Comparison of ENCODE assay signal across 8 cellular contexts in genomic region chr16:71894921-71895678, GRCh38. TPM values are rescaled to one million over a fixed set of nuclear protein-coding genes. Genes with fewer than 3 reads are reported as not detected.
DNase-seq lines count a peak whose midpoint lies in the region; ATAC-seq and TF ChIP-seq lines count a peak whose summit lies in the region.

Gene IST1 (plus strand): TSS chr16:71895531. CDS start chr16:71915641, 20,110 bp downstream.

- ATAC-seq in SK-N-SH treated with all-trans-retinoic acid at 6 μM for 48 hours (peak; percentile 91), thoracic aorta (ENCODE audit: insufficient number of reproducible peaks, low FRiP score, low read depth) (peak; percentile 92)
- ATAC-seq in activated naive CD4-positive, alpha-beta T cell treated with anti-CD3 and anti-CD28 coated beads, Interleukin-2, amount 50 U/mL, for 72 hours = peak; percentile 88 to 95

- H3K79me2 ChIP-seq in osteoblast (ENCODE audit: insufficient read depth, low read length) = peaks cover 48% of the 10 kb centered on the region

- H3K27ac ChIP-seq in osteoblast (ENCODE audit: low read depth, low read length) = peak within 1 kb of the TSS; percentile 97
- peak within 1 kb of the TSS; percentile 91 to 99 for H3K27ac ChIP-seq in thoracic aorta

- no peak for TF ChIP-seq CTCF in GM06990 (IDR thresholded peaks at IDR 0.05; ENCODE audit: insufficient read depth, low read length, poor library complexity, severe bottlenecking)
- TF ChIP-seq CTCF in HFFc6 (IDR thresholded peaks at IDR 0.05) = no peak
- TF ChIP-seq CTCF in NB4 (IDR thresholded peaks at IDR 0.05; ENCODE audit: low read depth, low read length) = no peak
- TF ChIP-seq CTCF in osteoblast (IDR thresholded peaks at IDR 0.05; ENCODE audit: extremely low read depth, low read depth, low read length) = no peak
- TF ChIP-seq CTCF in thoracic aorta (IDR thresholded peaks at IDR 0.05) = peak; percentile 8

- peak; percentile 65 for TF ChIP-seq POLR2A in NB4 (IDR thresholded peaks at IDR 0.05; ENCODE audit: extremely low read depth, insufficient read length)

- H3K36me3 Mint-ChIP-seq in HFFc6 (ENCODE audit: low read depth) = peaks cover 11% of the 10 kb centered on the region
- H3K36me3 Mint-ChIP-seq in activated naive CD4-positive, alpha-beta T cell treated with anti-CD3 and anti-CD28 coated beads, Interleukin-2, amount 50 U/mL, for 72 hours = peaks cover 5 to 23% of the 10 kb centered on the region in 2 donors

- peaks cover 26% of the 10 kb centered on the region for H4K20me1 ChIP-seq in osteoblast (ENCODE audit: insufficient read depth, low read length)

- peak within 1 kb of the TSS; percentile 98 for H2AFZ ChIP-seq in osteoblast (ENCODE audit: low read length)

- H3K9me3 ChIP-seq in osteoblast (ENCODE audit: low read depth, low read length) (no peaks in the 10 kb centered on the region), thoracic aorta (no peaks in the 10 kb centered on the region)

- H3K9me3 Mint-ChIP-seq in HFFc6 = no peaks in the 10 kb centered on the region
- H3K9me3 Mint-ChIP-seq in activated naive CD4-positive, alpha-beta T cell treated with anti-CD3 and anti-CD28 coated beads, Interleukin-2, amount 50 U/mL, for 72 hours = no peaks in the 10 kb centered on the region

- peaks cover 20% of the 10 kb centered on the region for H3K4me1 Mint-ChIP-seq in HFFc6 (ENCODE audit: low read depth)

- no peaks in the 10 kb centered on the region; the same call in none of the 2 replicates for H3K27me3 Mint-ChIP-seq in HFFc6 (ENCODE audit: insufficient read depth)

- DNase-seq in GM06990 (ENCODE audit: extremely low read depth, insufficient read length) (peak; percentile 99), HFFc6 (peak; percentile 99), NB4 (ENCODE audit: low read depth) (peak; percentile 100), glomerular endothelial cell (ENCODE audit: extremely low read depth, low read depth, low spot score) (peak; percentile 68), osteoblast (ENCODE audit: insufficient read length, low spot score, missing footprints) (peak; percentile 98), thoracic aorta (ENCODE audit: low spot score) (peak; percentile 95)
- peak; percentile 98 to 99 for DNase-seq in activated naive CD4-positive, alpha-beta T cell treated with anti-CD3 and anti-CD28 coated beads, Interleukin-2, amount 50 U/mL, for 72 hours (ENCODE audit: low spot score in 2 of 2)

- H3K4me3 ChIP-seq in GM06990 (replicated peaks; ENCODE audit: low read depth, low read length) (peak within 1 kb of the TSS; percentile 93), NB4 (ENCODE audit: low read depth, low read length) (peak within 1 kb of the TSS; percentile 96), osteoblast (ENCODE audit: insufficient read depth, low read length) (peak within 1 kb of the TSS; percentile 100), thoracic aorta (peak within 1 kb of the TSS; percentile 83)

- H3K27me3 ChIP-seq in GM06990 (replicated peaks; ENCODE audit: control insufficient read depth, insufficient read depth, low read length) (no peaks in the 10 kb centered on the region), osteoblast (ENCODE audit: insufficient read depth, low read length) (no peaks in the 10 kb centered on the region), thoracic aorta (replicated peaks; ENCODE audit: insufficient read depth) (no peaks in the 10 kb centered on the region)

- peak within 1 kb of the TSS; percentile 98 for H3K4me3 Mint-ChIP-seq in HFFc6

- H3K36me3 ChIP-seq in GM06990 (ENCODE audit: control insufficient read depth, insufficient read depth, low read length) = no peaks in the 10 kb centered on the region
- peaks cover 7% of the 10 kb centered on the region for H3K36me3 ChIP-seq in osteoblast (ENCODE audit: insufficient read depth, low read length)
- no peaks in the 10 kb centered on the region for H3K36me3 ChIP-seq in thoracic aorta

- peak within 1 kb of the TSS; percentile 98 for H3K27ac Mint-ChIP-seq in HFFc6
- peak within 1 kb of the TSS; percentile 97 for H3K27ac Mint-ChIP-seq in activated naive CD4-positive, alpha-beta T cell treated with anti-CD3 and anti-CD28 coated beads, Interleukin-2, amount 50 U/mL, for 72 hours

- H3K4me1 ChIP-seq in osteoblast (ENCODE audit: insufficient read depth, low read length) (peaks cover 14% of the 10 kb centered on the region), thoracic aorta (ENCODE audit: control insufficient read depth in 1 of 2, low read depth in 2 of 2) (peaks cover 39 to 41% of the 10 kb centered on the region in 2 donors)

- H3K4me2 ChIP-seq in osteoblast (ENCODE audit: insufficient read depth, low read length) = peak within 1 kb of the TSS; percentile 97

TF ChIP-seq in SK-N-SH treated with all-trans-retinoic acid at 6 μM for 48 hours, 23 proteins besides CTCF, POLR2A, EP300 and RAD21:
- TF ChIP-seq ESRRG (CRISPR knock-in tag; IDR thresholded peaks at IDR 0.05) (no peak), OSR1 (CRISPR knock-in tag; IDR thresholded peaks at IDR 0.05) (no peak), ZFP3 (CRISPR knock-in tag; IDR thresholded peaks at IDR 0.05) (no peak), RARB (CRISPR knock-in tag; IDR thresholded peaks at IDR 0.05) (no peak), TSHZ2 (CRISPR knock-in tag; IDR thresholded peaks at IDR 0.05) (peak; percentile 65), PPARA (CRISPR knock-in tag; IDR thresholded peaks at IDR 0.05; ENCODE audit: borderline replicate concordance) (no peak), TCF4 (CRISPR knock-in tag; IDR thresholded peaks at IDR 0.05; ENCODE audit: borderline replicate concordance) (0 out of 2 replicates have a peak, but pooled peaks have one; percentile 50), ARNTL (CRISPR knock-in tag; IDR thresholded peaks at IDR 0.05; ENCODE audit: borderline replicate concordance, low read depth) (no peak), SNAI2 (CRISPR knock-in tag; IDR thresholded peaks at IDR 0.05) (peak; percentile 19; the same call in 1 of the 2 replicates), PATZ1 (CRISPR knock-in tag; IDR thresholded peaks at IDR 0.05; ENCODE audit: borderline replicate concordance) (peak; percentile 98), CREB5 (CRISPR knock-in tag; IDR thresholded peaks at IDR 0.05; ENCODE audit: low read depth) (no peak), ZFP30 (CRISPR knock-in tag; IDR thresholded peaks at IDR 0.05) (no peak), ZNF565 (CRISPR knock-in tag; conservative IDR thresholded peaks at IDR 0.05; ENCODE audit: low read depth) (no peak), ZC3H10 (CRISPR knock-in tag; IDR thresholded peaks at IDR 0.05) (no peak), GLIS3 (CRISPR knock-in tag; IDR thresholded peaks at IDR 0.05) (no peak)

RNA-seq across cellular contexts. Expression of gene IST1, which starts in this region (rescaled TPM):
- 100 to 1,000 TPM; 113 to 136 (median 125) TPM for total RNA-seq in HFFc6 (2021; fragmentation: NEBNext Ultra II Directional; extraction: Animal tissue kit (Norgen Biotek cat#: 25700))
- 100 to 1,000 TPM; 166 to 256 TPM for total RNA-seq in activated naive CD4-positive, alpha-beta T cell treated with anti-CD3 and anti-CD28 coated beads, Interleukin-2, amount 50 U/mL, for 72 hours
- total RNA-seq in glomerular endothelial cell (173 and 192 TPM in 2 replicates), osteoblast (213 and 229 TPM in 2 replicates), thoracic aorta (100 to 1,000 TPM; 154 to 181 TPM)

Comparison
In these comparisons a context has a peak if more than half of its experiments do, and no peak if none do; other contexts are left out.
1. Peak in every context shown above with its lines: DNase-seq, ATAC-seq, H3K4me3 ChIP-seq and H3K27ac ChIP-seq.